In genomic region chr1:212467843-212468482, GRCh38 we compare ENCODE assay signal across 12 cellular contexts. TPM values are rescaled to one million over a fixed set of nuclear protein-coding genes. Genes with fewer than 3 reads are reported as not detected.
A peak's percentile ranks its signal among the peaks of the same experiment; 100 is the strongest.
DNase-seq lines count a peak whose midpoint lies in the region; ATAC-seq and TF ChIP-seq lines count a peak whose summit lies in the region.
"Had no signal": no experiment of that assay in that cellular context is flagged by ENCODE, and none has a peak within 500 bp of the region (broad histone marks: within the 10 kb centered on the region; RNA-seq: fewer than 3 reads in every experiment).

No MANE protein-coding gene starts in this region.

- no peaks in the 10 kb centered on the region for H3K27me3 Mint-ChIP-seq in activated T-helper 17 cell treated with anti-CD3 and anti-CD28 coated beads, Interleukin-2, amount 50 U/mL, for 72 hours
- H3K27me3 Mint-ChIP-seq: brain had no signal

- H3K27ac Mint-ChIP-seq in activated T-helper 17 cell treated with anti-CD3 and anti-CD28 coated beads, Interleukin-2, amount 50 U/mL, for 72 hours: no peak overlapping the region
- H3K27ac Mint-ChIP-seq: brain, neural progenitor cell had no signal

- intact Hi-C loops in posterior cingulate gyrus (cut with DNase I): no loop called here

- CTCF ChIA-PET in HEK293T (lab: Yijun Ruan, JAX): interaction anchor here (0.6 to 1.0 kb wide), 3 partner anchors 10 to 162 kb away, joined by 3 read pairs; no protein-coding TSS in a partner anchor

- no peaks in the 10 kb centered on the region for H3K9me3 Mint-ChIP-seq in activated T-helper 17 cell treated with anti-CD3 and anti-CD28 coated beads, Interleukin-2, amount 50 U/mL, for 72 hours
- H3K9me3 Mint-ChIP-seq: brain, neural progenitor cell had no signal

- no peak overlapping the region for H3K4me3 Mint-ChIP-seq in activated T-helper 17 cell treated with anti-CD3 and anti-CD28 coated beads, Interleukin-2, amount 50 U/mL, for 72 hours
- H3K4me3 Mint-ChIP-seq: brain, neural progenitor cell had no signal

- DNase-seq in NCI-H2196 (lab: John Stamatoyannopoulos, UW; ENCODE audit: unreplicated experiment) (peak; percentile 18), NCI-H2196 treated with DMSO at 0.1 percent for 48 hours (lab: John Stamatoyannopoulos, UW; ENCODE audit: unreplicated experiment) (no peak), HT-29 (ENCODE audit: low spot score) (peak; percentile 36), posterior cingulate gyrus (peak in 6 of 10 donors; percentile 37 to 93 (median 52)), HEK293T (ENCODE audit: extremely low spot score) (no peak)
- no peak for DNase-seq in stimulated activated CD8-positive, alpha-beta memory T cell treated with anti-CD3 and anti-CD28 coated beads, Interleukin-4, amount 100 ng/mL, for 48 hours
- DNase-seq: esophagus squamous epithelium, NCI-H226 had no signal

- no peaks in the 10 kb centered on the region for H3K36me3 Mint-ChIP-seq in activated T-helper 17 cell treated with anti-CD3 and anti-CD28 coated beads, Interleukin-2, amount 50 U/mL, for 72 hours (ENCODE audit: low read depth)
- H3K36me3 Mint-ChIP-seq: brain, neural progenitor cell had no signal

- POLR2A ChIA-PET in HEK293T (lab: Yijun Ruan, JAX): interaction anchor here (0.7 kb wide), 1 partner anchor 217 kb away, joined by 3 read pairs; no protein-coding TSS in a partner anchor

- peak; percentile 49 for ATAC-seq in activated T-helper 17 cell treated with anti-CD3 and anti-CD28 coated beads, Interleukin-2, amount 50 U/mL, for 72 hours (replicated peaks)
- no peak for ATAC-seq in GM18909 (IDR thresholded peaks at IDR 0.05; ENCODE audit: poor library complexity, unreplicated experiment)

- no peaks in the 10 kb centered on the region for H3K4me1 Mint-ChIP-seq in activated T-helper 17 cell treated with anti-CD3 and anti-CD28 coated beads, Interleukin-2, amount 50 U/mL, for 72 hours

TF ChIP-seq in HEK293T, 16 proteins besides CTCF, POLR2A, EP300 and RAD21:
- TF ChIP-seq BHLHE40 (IDR thresholded peaks at IDR 0.05; ENCODE audit: borderline replicate concordance) (no peak), CTBP1 (IDR thresholded peaks at IDR 0.05; ENCODE audit: borderline replicate concordance) (no peak), NFRKB (IDR thresholded peaks at IDR 0.05) (no peak), PKNOX1 (IDR thresholded peaks at IDR 0.05) (no peak), SUZ12 (IDR thresholded peaks at IDR 0.05) (no peak)

RNA-seq across cellular contexts. Expression of gene NENF, which starts 35.2 kb away (rescaled TPM):
- 27.6 and 28.2 TPM in 2 replicates for total RNA-seq in HT-29 (2014; rRNA removed; shearing (Covaris generic))
- total RNA-seq in activated T-helper 17 cell treated with anti-CD3 and anti-CD28 coated beads, Interleukin-2, amount 50 U/mL, for 72 hours: 10 to 100 TPM; 43.9 to 49.7 TPM

RNA-seq across cellular contexts. Expression of gene PACC1, which starts 53.3 kb away (rescaled TPM):
- 10.5 and 11.9 TPM in 2 replicates for total RNA-seq in HT-29 (2014; rRNA removed; shearing (Covaris generic))
- total RNA-seq in activated T-helper 17 cell treated with anti-CD3 and anti-CD28 coated beads, Interleukin-2, amount 50 U/mL, for 72 hours: 10 to 100 TPM in 1 of 2 donors, 1 to 10 TPM in 1; 5.3 to 16.4 TPM

Comparison
In these comparisons a context has a peak if more than half of its experiments do, and no peak if none do; other contexts are left out.
1. DNase-seq: peak in NCI-H2196 (single experiment), HT-29 (single experiment) and posterior cingulate gyrus (6 of 10); none in NCI-H2196 treated with DMSO at 0.1 percent for 48 hours (single experiment), stimulated activated CD8-positive, alpha-beta memory T cell treated with anti-CD3 and anti-CD28 coated beads, Interleukin-4, amount 100 ng/mL, for 48 hours (single experiment) and HEK293T (single experiment).